Comparison of ENCODE assay signal across 12 cellular contexts in the genomic region with DNA sequence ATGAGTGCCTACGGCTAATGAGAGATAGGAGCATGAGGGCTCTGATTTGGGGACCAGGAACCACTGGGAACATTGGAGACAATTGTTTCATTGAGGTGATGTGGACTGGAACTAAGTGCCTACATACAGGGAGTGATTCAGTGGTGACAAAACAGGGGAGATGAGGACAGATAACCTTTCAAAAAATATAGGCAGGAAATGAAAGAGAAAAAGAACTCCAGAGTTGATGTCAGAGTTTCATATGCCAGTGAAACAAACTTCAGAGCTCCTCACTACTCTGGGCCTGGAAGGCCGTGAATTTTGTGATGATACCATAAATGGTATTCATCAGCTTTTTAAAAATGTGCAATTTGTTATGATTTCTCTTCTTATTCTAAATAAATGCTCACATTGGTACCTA. TPM values are rescaled to one million over a fixed set of nuclear protein-coding genes. Genes with fewer than 3 reads are reported as not detected.
DNase-seq lines count a peak whose midpoint lies in the region; ATAC-seq and TF ChIP-seq lines count a peak whose summit lies in the region.
"Had no signal": no experiment of that assay in that cellular context is flagged by ENCODE, and none has a peak within 500 bp of the region (broad histone marks: within the 10 kb centered on the region; RNA-seq: fewer than 3 reads in every experiment).

No MANE protein-coding gene starts in this region.

- H3K9me3 ChIP-seq in upper lobe of left lung, result no peaks in the 10 kb centered on the region
- H3K9me3 ChIP-seq: mucosa of descending colon had no signal

- H3K36me3 ChIP-seq in ACC112 (ENCODE audit: insufficient read depth, low read length) (no peaks in the 10 kb centered on the region), upper lobe of left lung (no peaks in the 10 kb centered on the region)

- no peak for TF ChIP-seq POLR2A in upper lobe of left lung (IDR thresholded peaks at IDR 0.05)

- peak; percentile 39 for DNase-seq in ELR (ENCODE audit: low read depth)
- DNase-seq in SK-MEL-5 (ENCODE audit: low read depth, low spot score), result peak; percentile 16
- peak; percentile 27 for DNase-seq in epithelial cell of esophagus (ENCODE audit: low read depth)
- DNase-seq in SHP77 treated with DMSO at 0.1 percent for 48 hours (lab: John Stamatoyannopoulos, UW), result no peak
- DNase-seq in upper lobe of left lung, result no peak
- DNase-seq in D341Med (ENCODE audit: low spot score), result no peak
- DNase-seq: COR-L47, mucosa of descending colon, right cardiac atrium had no signal

- no peaks in the 10 kb centered on the region for H3K27me3 ChIP-seq in ACC112 (ENCODE audit: insufficient read depth, low read length)
- no peaks in the 10 kb centered on the region for H3K27me3 ChIP-seq in upper lobe of left lung

- H2AFZ ChIP-seq in ACC112 (ENCODE audit: low read length, unreplicated experiment), result peak overlapping the region; percentile 77

- H3K4me1 ChIP-seq in ACC112 (ENCODE audit: control insufficient read depth, insufficient read depth, low read length, unreplicated experiment) (peaks cover 17% of the 10 kb centered on the region), upper lobe of left lung (no peaks in the 10 kb centered on the region)

- ATAC-seq in upper lobe of left lung (ENCODE audit: low FRiP score in 2 of 2) (no peak), HG03039 (IDR thresholded peaks at IDR 0.05; ENCODE audit: unreplicated experiment) (no peak)

- TF ChIP-seq EP300 in upper lobe of left lung (IDR thresholded peaks at IDR 0.05), result no peak

- WGBS in upper lobe of left lung, 2 donors, result 83 to 91% methylated on average over 2 of the region's 2 CpGs

- no peaks in the 10 kb centered on the region for H3K79me2 ChIP-seq in ACC112 (ENCODE audit: control insufficient read depth, insufficient read depth, low read length, unreplicated experiment)

- H3K4me3 ChIP-seq in ACC112 (ENCODE audit: low read depth, low read length), result no peak overlapping the region
- H3K4me3 ChIP-seq in epithelial cell of esophagus (ENCODE audit: low read length), result no peak overlapping the region
- no peak overlapping the region for H3K4me3 ChIP-seq in upper lobe of left lung
- H3K4me3 ChIP-seq: mucosa of descending colon had no signal

- TF ChIP-seq CTCF in epithelial cell of esophagus (IDR thresholded peaks at IDR 0.05; ENCODE audit: insufficient read depth, low read depth, low read length, missing control alignments) (no peak), upper lobe of left lung (IDR thresholded peaks at IDR 0.05) (no peak)

- in situ Hi-C loops in SK-MEL-5 (cut with HindIII; ENCODE audit: low pct_unique_long_range_greater_than_20kb, low sequenced_read_pairs), result no loop called here

- H3K27ac ChIP-seq in ACC112 (ENCODE audit: low read depth, low read length) (no peak overlapping the region), upper lobe of left lung (peak overlapping the region in 1 of 4 donors; percentile 11)

RNA-seq across cellular contexts. Expression of a gene that starts 39.3 kb away (rescaled TPM):
- total RNA-seq in SK-MEL-5 (2014; rRNA removed; shearing (Covaris generic)), result not detected in 2 replicates
- polyA plus RNA-seq in SK-MEL-5 (2015; cell fraction: cytosol; rRNA removed), result not detected in 2 replicates
- polyA plus RNA-seq in SK-MEL-5 (2015; cell fraction: nucleus; rRNA removed), result not detected in 2 replicates
- under 1 TPM in 4 of 6 donors, not detected in 2; 0.46 to 0.91 (median 0.52) TPM for total RNA-seq in upper lobe of left lung
- total RNA-seq: esophagus mucosa had no signal

Comparison
In these comparisons a context has a peak if more than half of its experiments do, and no peak if none do; other contexts are left out.
1. DNase-seq: peak in ELR (single experiment), SK-MEL-5 (single experiment) and epithelial cell of esophagus (single experiment); none in SHP77 treated with DMSO at 0.1 percent for 48 hours (single experiment), upper lobe of left lung (0 of 2) and D341Med (single experiment).